ENCODE assay signal across 9 cellular contexts in genomic region chr17:48998557-48999440, GRCh38. TPM values are rescaled to one million over a fixed set of nuclear protein-coding genes. Genes with fewer than 3 reads are reported as not detected.
DNase-seq lines count a peak whose midpoint lies in the region; ATAC-seq and TF ChIP-seq lines count a peak whose summit lies in the region.
"Had no signal": no experiment of that assay in that cellular context is flagged by ENCODE, and none has a peak within 500 bp of the region (broad histone marks: within the 10 kb centered on the region; RNA-seq: fewer than 3 reads in every experiment).

No MANE protein-coding gene starts in this region.

- H3K27ac Mint-ChIP-seq in CD8-positive, alpha-beta T cell, result no peak overlapping the region
- peak overlapping the region in 2 of 9 donors; percentile 17 to 65 for H3K27ac Mint-ChIP-seq in naive thymus-derived CD4-positive, alpha-beta T cell
- H3K27ac Mint-ChIP-seq in activated CD4-positive, alpha-beta memory T cell treated with anti-CD3 and anti-CD28 coated beads, Interleukin-2, amount 10 ng/mL, durations not matched to agents 7 days and 5 days, result no peak overlapping the region
- H3K27ac Mint-ChIP-seq: dendritic cell treated with granulocyte-macrophage colony-stimulating factor and Interleukin-4, amounts not matched to agents 40 ng/mL and 50 ng/mL, for 4 days had no signal

- in situ Hi-C loops in brain microvascular endothelial cell (cut with HindIII; ENCODE audit: low pct_ligation_motif_present, low sequenced_read_pairs), result no loop called here

- peaks cover 28% of the 10 kb centered on the region for H3K4me1 Mint-ChIP-seq in CD8-positive, alpha-beta T cell (ENCODE audit: low read depth)
- peaks cover 14 to 46% (median 23%) of the 10 kb centered on the region in 7 donors for H3K4me1 Mint-ChIP-seq in naive thymus-derived CD4-positive, alpha-beta T cell
- H3K4me1 Mint-ChIP-seq in activated CD4-positive, alpha-beta memory T cell treated with anti-CD3 and anti-CD28 coated beads, Interleukin-2, amount 10 ng/mL, durations not matched to agents 7 days and 5 days, result peaks cover 35% of the 10 kb centered on the region

- no peaks in the 10 kb centered on the region for H3K9me3 Mint-ChIP-seq in CD8-positive, alpha-beta T cell
- peaks cover 0 to 42% (median 6%) of the 10 kb centered on the region in 11 donors for H3K9me3 Mint-ChIP-seq in naive thymus-derived CD4-positive, alpha-beta T cell
- H3K9me3 Mint-ChIP-seq in activated CD4-positive, alpha-beta memory T cell treated with anti-CD3 and anti-CD28 coated beads, Interleukin-2, amount 10 ng/mL, durations not matched to agents 7 days and 5 days, result no peaks in the 10 kb centered on the region
- H3K9me3 Mint-ChIP-seq: dendritic cell treated with granulocyte-macrophage colony-stimulating factor and Interleukin-4, amounts not matched to agents 40 ng/mL and 50 ng/mL, for 4 days had no signal

- H3K36me3 Mint-ChIP-seq in CD8-positive, alpha-beta T cell, result no peaks in the 10 kb centered on the region
- peaks cover 0 to 4% (median 0%) of the 10 kb centered on the region in 5 donors for H3K36me3 Mint-ChIP-seq in naive thymus-derived CD4-positive, alpha-beta T cell
- no peaks in the 10 kb centered on the region for H3K36me3 Mint-ChIP-seq in activated CD4-positive, alpha-beta memory T cell treated with anti-CD3 and anti-CD28 coated beads, Interleukin-2, amount 10 ng/mL, durations not matched to agents 7 days and 5 days (ENCODE audit: low read depth)

- peaks cover 31% of the 10 kb centered on the region for H3K4me1 ChIP-seq in CD8-positive, alpha-beta T cell (ENCODE audit: insufficient read depth, low read length)
- H3K4me1 ChIP-seq in HUES64 (ENCODE audit: insufficient read depth, low read length), result peaks cover 38% of the 10 kb centered on the region
- H3K4me1 ChIP-seq in naive thymus-derived CD4-positive, alpha-beta T cell (ENCODE audit: control insufficient read depth in 2 of 2, insufficient read depth in 2 of 2, low read length in 2 of 2), result peaks cover 8 to 22% of the 10 kb centered on the region in 2 donors
- H3K4me1 ChIP-seq in foreskin keratinocyte, result no peaks in the 10 kb centered on the region

- no peak for ATAC-seq in CD8-positive, alpha-beta T cell
- ATAC-seq in naive thymus-derived CD4-positive, alpha-beta T cell, result no peak
- ATAC-seq in foreskin keratinocyte (no peak), GM18505 (IDR thresholded peaks at IDR 0.05; ENCODE audit: unreplicated experiment) (no peak)

- no peak overlapping the region for H3K4me3 ChIP-seq in CD8-positive, alpha-beta T cell (ENCODE audit: low read depth, low read length)
- H3K4me3 ChIP-seq in HUES64 (ENCODE audit: low read length), result peak overlapping the region; percentile 99
- H3K4me3 ChIP-seq in brain microvascular endothelial cell (ENCODE audit: low read depth, low read length), result peak overlapping the region; percentile 93
- H3K4me3 ChIP-seq in naive thymus-derived CD4-positive, alpha-beta T cell (ENCODE audit: low read length), result no peak overlapping the region

- WGBS in HUES64, result under 1% methylated on average over 29 of the region's 30 CpGs

- no peak overlapping the region for H3K27ac ChIP-seq in CD8-positive, alpha-beta T cell (ENCODE audit: low read depth, low read length)
- H3K27ac ChIP-seq in HUES64 (ENCODE audit: low read depth, low read length) (peak overlapping the region; percentile 100), brain microvascular endothelial cell (peak overlapping the region; percentile 65), foreskin keratinocyte (no peak overlapping the region)
- no peak overlapping the region for H3K27ac ChIP-seq in naive thymus-derived CD4-positive, alpha-beta T cell (ENCODE audit: low read depth, low read length)

- no peak for TF ChIP-seq CTCF in CD8-positive, alpha-beta T cell (IDR thresholded peaks at IDR 0.05)
- TF ChIP-seq CTCF in brain microvascular endothelial cell (IDR thresholded peaks at IDR 0.05; ENCODE audit: low read depth, low read length, missing control alignments) (peak; percentile 47), foreskin keratinocyte (conservative IDR thresholded peaks at IDR 0.05) (no peak)

- no peak for TF ChIP-seq POLR2A in GM18505 (IDR thresholded peaks at IDR 0.05; ENCODE audit: borderline replicate concordance, extremely low read depth, insufficient read depth, insufficient read length)

- DNase-seq in CD8-positive, alpha-beta T cell, result no peak
- DNase-seq in brain microvascular endothelial cell, result no peak
- no peak for DNase-seq in naive thymus-derived CD4-positive, alpha-beta T cell
- no peak for DNase-seq in foreskin keratinocyte
- DNase-seq in activated effector memory CD4-positive, alpha-beta T cell treated with Interleukin-2 at 50 U/mL for 16 hours, result no peak
- no peak for DNase-seq in activated CD4-positive, alpha-beta memory T cell treated with anti-CD3 and anti-CD28 coated beads, Interleukin-2, amount 10 ng/mL, durations not matched to agents 7 days and 5 days

- H3K27me3 Mint-ChIP-seq in CD8-positive, alpha-beta T cell (ENCODE audit: low read depth), result peaks cover 77% of the 10 kb centered on the region
- H3K27me3 Mint-ChIP-seq in naive thymus-derived CD4-positive, alpha-beta T cell, result peaks cover 79 to 89% (median 85%) of the 10 kb centered on the region in 5 donors
- peaks cover 89% of the 10 kb centered on the region for H3K27me3 Mint-ChIP-seq in activated CD4-positive, alpha-beta memory T cell treated with anti-CD3 and anti-CD28 coated beads, Interleukin-2, amount 10 ng/mL, durations not matched to agents 7 days and 5 days

- H3K9me3 ChIP-seq in CD8-positive, alpha-beta T cell (ENCODE audit: low read length), result no peaks in the 10 kb centered on the region
- no peaks in the 10 kb centered on the region for H3K9me3 ChIP-seq in HUES64 (ENCODE audit: insufficient read depth, low read depth, low read length)
- no peaks in the 10 kb centered on the region for H3K9me3 ChIP-seq in naive thymus-derived CD4-positive, alpha-beta T cell (ENCODE audit: control insufficient read depth in 2 of 3, low read length in 3 of 3)

- no peaks in the 10 kb centered on the region for H3K36me3 ChIP-seq in CD8-positive, alpha-beta T cell (ENCODE audit: insufficient read depth, low read length)
- H3K36me3 ChIP-seq in HUES64 (ENCODE audit: insufficient read depth, low read length) (peaks cover 25% of the 10 kb centered on the region), brain microvascular endothelial cell (replicated peaks) (no peaks in the 10 kb centered on the region)
- no peaks in the 10 kb centered on the region for H3K36me3 ChIP-seq in naive thymus-derived CD4-positive, alpha-beta T cell (ENCODE audit: control insufficient read depth in 2 of 3, insufficient read depth in 3 of 3, low read length in 3 of 3)

- peak overlapping the region; percentile 100 for H3K9ac ChIP-seq in HUES64 (ENCODE audit: low read depth, low read length)

- H3K27me3 ChIP-seq in CD8-positive, alpha-beta T cell (ENCODE audit: insufficient read depth, low read length), result peaks cover 87% of the 10 kb centered on the region
- H3K27me3 ChIP-seq in HUES64 (ENCODE audit: insufficient read depth, low read length), result no peaks in the 10 kb centered on the region
- H3K27me3 ChIP-seq in brain microvascular endothelial cell (replicated peaks), result peaks cover 4% of the 10 kb centered on the region
- H3K27me3 ChIP-seq in naive thymus-derived CD4-positive, alpha-beta T cell (ENCODE audit: control insufficient read depth in 2 of 2, insufficient read depth in 2 of 2, low read length in 2 of 2), result peaks cover 33 to 82% of the 10 kb centered on the region in 2 donors
- peaks cover 100% of the 10 kb centered on the region for H3K27me3 ChIP-seq in foreskin keratinocyte

- POLR2A ChIA-PET in CD8-positive, alpha-beta T cell (lab: Charles Lee), result no interaction called here
- POLR2A ChIA-PET in naive thymus-derived CD4-positive, alpha-beta T cell (lab: Charles Lee), result no interaction called here
- POLR2A ChIA-PET in activated CD4-positive, alpha-beta memory T cell treated with anti-CD3 and anti-CD28 coated beads, Interleukin-2, amount 10 ng/mL, durations not matched to agents 7 days and 5 days (lab: Charles Lee), result no interaction called here

- intact Hi-C loops in CD8-positive, alpha-beta T cell (cut with DNase I, micrococcal nuclease), result loop anchor here (5.0 to 10.0 kb wide), 2 partner anchors 106 to 274 kb away; partner anchors contain the start of genes ATP5MC1 (in 1 of the 2), HOXB13 (in 1 of the 2), PRAC1 (in 1 of the 2) and PRAC2 (in 1 of the 2)
- intact Hi-C loops in naive thymus-derived CD4-positive, alpha-beta T cell (cut with micrococcal nuclease), result loop anchor here (5.0 to 10.0 kb wide), 3 partner anchors 106 to 386 kb away; partner anchors contain the start of genes ATP5MC1 (in 1 of the 2), HOXB13 (in 1 of the 2), HOXB7 (in 1 of the 2) and PRAC1 (in 1 of the 2)

- CTCF ChIA-PET in CD8-positive, alpha-beta T cell (lab: Charles Lee), result no interaction called here
- CTCF ChIA-PET in naive thymus-derived CD4-positive, alpha-beta T cell (lab: Charles Lee), result no interaction called here
- CTCF ChIA-PET in activated CD4-positive, alpha-beta memory T cell treated with anti-CD3 and anti-CD28 coated beads, Interleukin-2, amount 10 ng/mL, durations not matched to agents 7 days and 5 days (lab: Charles Lee), result interaction anchor here (0.6 to 0.8 kb wide), 2 partner anchors 57 to 260 kb away, joined by 3 read pairs; no protein-coding TSS in a partner anchor

- peak overlapping the region; percentile 58 for H3K4me3 Mint-ChIP-seq in CD8-positive, alpha-beta T cell
- H3K4me3 Mint-ChIP-seq in naive thymus-derived CD4-positive, alpha-beta T cell, result peak overlapping the region; percentile 56 to 82 (median 70)
- H3K4me3 Mint-ChIP-seq in activated CD4-positive, alpha-beta memory T cell treated with anti-CD3 and anti-CD28 coated beads, Interleukin-2, amount 10 ng/mL, durations not matched to agents 7 days and 5 days, result no peak overlapping the region

RNA-seq across cellular contexts. Expression of gene IGF2BP1, which starts 1.6 kb away (rescaled TPM):
- total RNA-seq in CD8-positive, alpha-beta T cell, result not detected
- polyA plus RNA-seq in HUES64 (2013, experiment 1 of 2), result 127 TPM
- 130 TPM for polyA plus RNA-seq in HUES64 (2013, experiment 2 of 2)
- total RNA-seq in naive thymus-derived CD4-positive, alpha-beta T cell, result not detected
- not detected for polyA plus RNA-seq in naive thymus-derived CD4-positive, alpha-beta T cell
- total RNA-seq in foreskin keratinocyte, result 0.03 TPM in 1 of 2 replicates, not detected in the other
- not detected in 2 replicates for polyA plus RNA-seq in foreskin keratinocyte
- total RNA-seq in activated CD4-positive, alpha-beta memory T cell treated with anti-CD3 and anti-CD28 coated beads, Interleukin-2, amount 10 ng/mL, durations not matched to agents 7 days and 5 days, result not detected

RNA-seq across cellular contexts. Expression of gene GIP, which starts 30.4 kb away (rescaled TPM):
- not detected for total RNA-seq in CD8-positive, alpha-beta T cell
- 0.85 TPM for polyA plus RNA-seq in HUES64 (2013, experiment 1 of 2)
- 1.1 TPM for polyA plus RNA-seq in HUES64 (2013, experiment 2 of 2)
- total RNA-seq in naive thymus-derived CD4-positive, alpha-beta T cell, result not detected
- not detected for polyA plus RNA-seq in naive thymus-derived CD4-positive, alpha-beta T cell
- not detected in 2 replicates for total RNA-seq in foreskin keratinocyte
- not detected in 2 replicates for polyA plus RNA-seq in foreskin keratinocyte
- not detected for total RNA-seq in activated CD4-positive, alpha-beta memory T cell treated with anti-CD3 and anti-CD28 coated beads, Interleukin-2, amount 10 ng/mL, durations not matched to agents 7 days and 5 days

RNA-seq across cellular contexts. Expression of gene SNF8, which starts 54.2 kb away (rescaled TPM):
- total RNA-seq in CD8-positive, alpha-beta T cell, result 10 to 100 TPM; 61.7 to 64.3 TPM
- polyA plus RNA-seq in HUES64 (2013, experiment 1 of 2), result 105 TPM
- polyA plus RNA-seq in HUES64 (2013, experiment 2 of 2), result 125 TPM
- total RNA-seq in naive thymus-derived CD4-positive, alpha-beta T cell, result 100 to 1,000 TPM in 1 of 5 experiments, 10 to 100 TPM in 4; 54.8 to 122 (median 60.3) TPM
- polyA plus RNA-seq in naive thymus-derived CD4-positive, alpha-beta T cell, result 10 to 100 TPM; 94.2 to 98.5 TPM
- total RNA-seq in foreskin keratinocyte, result 96.2 and 106 TPM in 2 replicates
- polyA plus RNA-seq in foreskin keratinocyte, result 214 and 219 TPM in 2 replicates
- total RNA-seq in activated CD4-positive, alpha-beta memory T cell treated with anti-CD3 and anti-CD28 coated beads, Interleukin-2, amount 10 ng/mL, durations not matched to agents 7 days and 5 days, result 10 to 100 TPM; 94.9 to 97.9 TPM

Comparison
In these comparisons a context has a peak if more than half of its experiments do, and no peak if none do; other contexts are left out.
1. H3K27ac ChIP-seq: peak in HUES64 (single experiment) and brain microvascular endothelial cell (single experiment); none in CD8-positive, alpha-beta T cell (single experiment), naive thymus-derived CD4-positive, alpha-beta T cell (single experiment) and foreskin keratinocyte (single experiment).
2. H3K4me3 ChIP-seq: peak in HUES64 (single experiment) and brain microvascular endothelial cell (single experiment); none in CD8-positive, alpha-beta T cell (single experiment) and naive thymus-derived CD4-positive, alpha-beta T cell (single experiment).